ENCODE assay signal across 13 cellular contexts in the genomic region with DNA sequence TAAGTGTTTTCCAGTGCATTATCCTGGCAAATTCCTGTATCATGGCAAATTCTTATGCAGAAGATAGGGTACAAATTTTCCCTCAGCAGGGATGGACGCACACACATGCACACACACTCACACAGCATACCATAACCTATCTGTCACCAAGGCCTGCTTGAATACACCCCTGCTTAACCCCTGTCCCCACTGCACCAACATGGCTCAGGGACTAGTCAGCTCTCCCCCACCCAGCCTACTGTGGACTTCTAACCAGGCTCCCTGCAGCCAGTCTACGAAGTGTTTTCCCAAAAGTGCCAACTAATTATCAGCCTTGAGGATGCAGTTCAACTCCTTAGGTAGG.
DNase-seq lines count a peak whose midpoint lies in the region; ATAC-seq and TF ChIP-seq lines count a peak whose summit lies in the region.
"Had no signal": no experiment of that assay in that cellular context is flagged by ENCODE, and none has a peak within 500 bp of the region (broad histone marks: within the 10 kb centered on the region; RNA-seq: fewer than 3 reads in every experiment).

No MANE protein-coding gene starts in this region.

- DNase-seq in GM23248 = peak; percentile 56
- peak; percentile 59 for DNase-seq in fibroblast of mammary gland (ENCODE audit: low read depth)
- peak; percentile 32 for DNase-seq in renal cortical epithelial cell (ENCODE audit: low read depth)
- DNase-seq in T-helper 2 cell = no peak
- no peak for DNase-seq in NCI-H345 treated with DMSO at 0.1 percent for 48 hours (lab: John Stamatoyannopoulos, UW; ENCODE audit: unreplicated experiment)
- no peak for DNase-seq in CD8-positive, alpha-beta memory T cell
- DNase-seq: activated T-cell treated with anti-CD3 and anti-CD28 coated beads, Interleukin-2, amount 50 U/mL, for 24 hours; NCI-H1092; NK-92 treated with Interleukin-12 subunit alpha and Interleukin-12 subunit beta, amount 100 ng/mL, for 24 hours; T-helper 9 cell had no signal

- H4K20me1 ChIP-seq in GM23248 (ENCODE audit: insufficient read depth) (no peaks in the 10 kb centered on the region), SU-DHL-6 (ENCODE audit: low read depth, low read length) (peaks cover 22% of the 10 kb centered on the region)

- peaks cover 16 to 54% (median 27%) of the 10 kb centered on the region in 3 donors for H3K4me1 Mint-ChIP-seq in CD8-positive, alpha-beta memory T cell

- H3K27me3 Mint-ChIP-seq in CD8-positive, alpha-beta memory T cell = peaks cover 0 to 1% of the 10 kb centered on the region in 2 donors
- H3K27me3 Mint-ChIP-seq: activated T-cell treated with anti-CD3 and anti-CD28 coated beads, Interleukin-2, amount 50 U/mL, for 24 hours had no signal

- peaks cover 0 to 3% (median 2%) of the 10 kb centered on the region in 3 donors for H3K36me3 Mint-ChIP-seq in CD8-positive, alpha-beta memory T cell

- H3K9me3 ChIP-seq in GM23248 (ENCODE audit: low read depth) (no peaks in the 10 kb centered on the region), SU-DHL-6 (ENCODE audit: insufficient read depth, low read length) (no peaks in the 10 kb centered on the region)
- no peaks in the 10 kb centered on the region for H3K9me3 ChIP-seq in CD8-positive, alpha-beta memory T cell (ENCODE audit: low read length)
- H3K9me3 ChIP-seq: pancreas had no signal

- H3K4me1 ChIP-seq in GM23248 (ENCODE audit: insufficient read depth) = peaks cover 38% of the 10 kb centered on the region
- H3K4me1 ChIP-seq in CD8-positive, alpha-beta memory T cell (ENCODE audit: insufficient read depth, low read length) = peaks cover 4% of the 10 kb centered on the region

- in situ Hi-C loops in GM23248 (cut with MboI) = no loop called here

- H3K27ac Mint-ChIP-seq in CD8-positive, alpha-beta memory T cell = no peak overlapping the region

- no peaks in the 10 kb centered on the region for H3K36me3 ChIP-seq in GM23248 (ENCODE audit: low read depth)
- no peaks in the 10 kb centered on the region; the same call in 1 of the 2 replicates for H3K36me3 ChIP-seq in SU-DHL-6 (ENCODE audit: low read length)
- no peaks in the 10 kb centered on the region for H3K36me3 ChIP-seq in CD8-positive, alpha-beta memory T cell (ENCODE audit: insufficient read depth, low read length)
- H3K36me3 ChIP-seq: pancreas had no signal

- no peak for ATAC-seq in GM18907 (IDR thresholded peaks at IDR 0.05; ENCODE audit: unreplicated experiment)

- WGBS in GM23248 (ENCODE audit: low coverage in 1 of 2, low lambda C conversion rate in 2 of 2, missing lambda C conversion rate in 2 of 2), 2 experiments = 60 to 79% methylated on average over 2 of the region's 2 CpGs

- H2AFZ ChIP-seq in GM23248 = no peak overlapping the region
- no peak overlapping the region for H2AFZ ChIP-seq in SU-DHL-6 (ENCODE audit: low read depth, low read length, severe bottlenecking)

- no peak overlapping the region for H3K27ac ChIP-seq in GM23248
- peak overlapping the region; percentile 25 for H3K27ac ChIP-seq in SU-DHL-6 (ENCODE audit: low read depth, low read length)
- no peak overlapping the region for H3K27ac ChIP-seq in CD8-positive, alpha-beta memory T cell (ENCODE audit: low read depth, low read length)

- no peak overlapping the region for H3K4me3 Mint-ChIP-seq in CD8-positive, alpha-beta memory T cell

- H3K9ac ChIP-seq in GM23248 = no peak overlapping the region
- H3K9ac ChIP-seq in SU-DHL-6 (ENCODE audit: low read length) = no peak overlapping the region

- CTCF ChIA-PET in CD8-positive, alpha-beta memory T cell (lab: Charles Lee) = interaction anchor here (1.0 kb wide), 1 partner anchor 11 kb away, joined by 3 read pairs; no protein-coding TSS in a partner anchor

- TF ChIP-seq CTCF in SU-DHL-6 (IDR thresholded peaks at IDR 0.05; ENCODE audit: insufficient read depth, low read length, poor library complexity, severe bottlenecking) (no peak), fibroblast of mammary gland (conservative IDR thresholded peaks at IDR 0.05; ENCODE audit: control insufficient read depth, insufficient read depth, low read depth, low read length) (no peak)

- H3F3A ChIP-seq in GM23248 (ENCODE audit: insufficient read depth) (peaks cover 12% of the 10 kb centered on the region), SU-DHL-6 (ENCODE audit: insufficient read depth) (peaks cover 4% of the 10 kb centered on the region; the same call in 1 of the 2 replicates)

- H3K27me3 ChIP-seq in GM23248 (replicated peaks; ENCODE audit: insufficient read depth) (no peaks in the 10 kb centered on the region), SU-DHL-6 (ENCODE audit: low read length) (no peaks in the 10 kb centered on the region)
- H3K27me3 ChIP-seq in CD8-positive, alpha-beta memory T cell (ENCODE audit: insufficient read depth, low read length, poor library complexity, severe bottlenecking) = no peaks in the 10 kb centered on the region
- H3K27me3 ChIP-seq: pancreas had no signal

- no peaks in the 10 kb centered on the region for H3K9me2 ChIP-seq in GM23248 (ENCODE audit: insufficient read depth)
- H3K9me2 ChIP-seq in SU-DHL-6 (replicated peaks; ENCODE audit: insufficient read depth, low read length) = no peaks in the 10 kb centered on the region

- POLR2A ChIA-PET in CD8-positive, alpha-beta memory T cell (lab: Charles Lee) = no interaction called here

- H3K9me3 Mint-ChIP-seq in CD8-positive, alpha-beta memory T cell = no peaks in the 10 kb centered on the region
- H3K9me3 Mint-ChIP-seq: activated T-cell treated with anti-CD3 and anti-CD28 coated beads, Interleukin-2, amount 50 U/mL, for 24 hours had no signal

- H3K79me2 ChIP-seq in GM23248 (ENCODE audit: insufficient read depth) (peaks cover 36% of the 10 kb centered on the region), SU-DHL-6 (ENCODE audit: insufficient read depth, low read length) (peaks cover 99% of the 10 kb centered on the region)

- H3K4me3 ChIP-seq in GM23248 (no peak overlapping the region), SU-DHL-6 (ENCODE audit: insufficient read depth, low read length, poor library complexity, severe bottlenecking) (no peak overlapping the region), fibroblast of mammary gland (ENCODE audit: control insufficient read depth, low read depth, low read length) (no peak overlapping the region)
- no peak overlapping the region for H3K4me3 ChIP-seq in CD8-positive, alpha-beta memory T cell (ENCODE audit: low read length)
- H3K4me3 ChIP-seq: pancreas had no signal

- H3K4me2 ChIP-seq in GM23248 (ENCODE audit: unreplicated experiment) (no peak overlapping the region), SU-DHL-6 (ENCODE audit: low read depth, low read length, poor library complexity, severe bottlenecking) (peak overlapping the region; percentile 11)

Comparison
In these comparisons a context has a peak if more than half of its experiments do, and no peak if none do; other contexts are left out.
1. DNase-seq: peak in GM23248 (single experiment), fibroblast of mammary gland (single experiment) and renal cortical epithelial cell (single experiment); none in T-helper 2 cell (0 of 5), NCI-H345 treated with DMSO at 0.1 percent for 48 hours (single experiment) and CD8-positive, alpha-beta memory T cell (0 of 5).